Comparison of ENCODE assay signal across 8 cellular contexts in the genomic region with DNA sequence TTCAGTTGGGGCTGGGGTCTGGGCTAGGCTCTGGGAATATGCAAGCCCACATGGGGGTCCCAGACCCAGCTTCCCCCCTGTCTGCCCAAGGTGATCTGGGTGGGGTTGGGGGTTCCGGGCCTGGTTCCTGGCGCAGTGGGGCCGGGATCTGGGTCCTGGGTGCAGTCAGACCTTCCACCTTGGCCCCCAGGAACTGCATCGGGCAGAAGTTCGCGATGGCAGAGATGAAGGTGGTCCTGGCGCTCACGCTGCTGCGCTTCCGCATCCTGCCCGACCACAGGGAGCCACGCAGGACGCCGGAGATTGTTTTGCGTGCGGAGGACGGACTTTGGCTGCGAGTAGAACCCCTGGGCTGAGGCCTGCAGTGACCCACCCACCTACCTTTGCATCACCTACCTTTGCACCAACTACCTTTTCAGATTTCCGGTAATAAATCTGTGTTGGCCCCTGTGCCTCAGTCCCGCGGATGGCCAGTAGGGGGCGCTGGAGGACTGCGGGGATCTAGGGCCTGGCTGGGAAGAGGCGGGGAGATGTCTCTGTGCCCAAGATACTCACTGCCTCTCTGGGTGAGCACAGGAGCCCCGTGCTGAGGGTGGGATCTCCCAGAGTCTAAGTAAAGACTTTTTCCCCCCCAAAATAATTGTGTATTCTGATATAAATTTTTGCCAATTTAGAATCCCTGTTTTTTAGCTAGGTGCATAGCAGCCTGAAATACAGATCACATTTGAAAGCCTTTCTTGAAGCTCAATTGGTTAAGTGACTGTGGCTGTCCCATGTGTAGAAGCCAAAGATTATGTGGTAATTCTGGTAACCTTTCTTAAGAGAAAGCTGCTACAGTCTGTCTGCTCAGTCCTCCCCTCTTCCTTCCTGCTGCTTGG. TPM values are rescaled to one million over a fixed set of nuclear protein-coding genes. Genes with fewer than 3 reads are reported as not detected.
DNase-seq lines count a peak whose midpoint lies in the region; ATAC-seq and TF ChIP-seq lines count a peak whose summit lies in the region.

No MANE protein-coding gene starts in this region.

- TF ChIP-seq CTCF in BE2C (IDR thresholded peaks at IDR 0.05; ENCODE audit: low read depth, low read length) (peak; percentile 93), epithelial cell of esophagus (IDR thresholded peaks at IDR 0.05; ENCODE audit: insufficient read depth, low read depth, low read length, missing control alignments) (peak; percentile 87)

- H3K9me3 ChIP-seq in BE2C: no peaks in the 10 kb centered on the region
- H3K9me3 ChIP-seq in NT2/D1 (ENCODE audit: insufficient read depth, low read length): no peaks in the 10 kb centered on the region

- ATAC-seq in HG03565 (IDR thresholded peaks at IDR 0.05; ENCODE audit: unreplicated experiment): no peak

- peak overlapping the region; percentile 33 for H3K9ac ChIP-seq in NT2/D1 (ENCODE audit: insufficient read length, low read depth)

- H3K27me3 ChIP-seq in BE2C: no peaks in the 10 kb centered on the region
- H3K27me3 ChIP-seq in NT2/D1 (ENCODE audit: insufficient read depth, insufficient read length): peaks cover 35% of the 10 kb centered on the region

- no peak overlapping the region for H3K4me3 ChIP-seq in BE2C (ENCODE audit: low read depth, low read length)
- no peak overlapping the region for H3K4me3 ChIP-seq in NT2/D1 (ENCODE audit: insufficient read length, low read depth)
- H3K4me3 ChIP-seq in epithelial cell of esophagus (ENCODE audit: low read length): no peak overlapping the region

- DNase-seq in BE2C (peak; percentile 80), HCEC 1CT (peak; percentile 22), NT2/D1 (ENCODE audit: low read depth, low spot score) (peak; percentile 61), epithelial cell of esophagus (ENCODE audit: low read depth) (peak; percentile 75), mucosa of gallbladder (ENCODE audit: low spot score) (peak; percentile 82)
- DNase-seq in activated CD8-positive, alpha-beta memory T cell treated with anti-CD3 and anti-CD28 coated beads, Interleukin-2, amount 50 U/mL, for 1 hour (ENCODE audit: extremely low read depth): peak; percentile 51
- DNase-seq in stimulated activated CD8-positive, alpha-beta memory T cell treated with anti-CD3 and anti-CD28 coated beads, Interleukin-7, amount 100 ng/mL, for 1 hour (ENCODE audit: low read depth in 2 of 2): peak; percentile 84 to 88

- H3K4me1 ChIP-seq in BE2C: no peaks in the 10 kb centered on the region
- H3K4me1 ChIP-seq in NT2/D1 (ENCODE audit: insufficient read depth, insufficient read length): no peaks in the 10 kb centered on the region

- no peaks in the 10 kb centered on the region for H3K36me3 ChIP-seq in BE2C
- no peaks in the 10 kb centered on the region for H3K36me3 ChIP-seq in NT2/D1 (ENCODE audit: insufficient read depth, insufficient read length, low read length)

RNA-seq across cellular contexts. Expression of a gene that starts 11.5 kb away (rescaled TPM):
- polyA plus RNA-seq in BE2C (2012; ENCODE audit: insufficient read depth, insufficient read length, low read depth): not detected
- 92.8 TPM for total RNA-seq in mucosa of gallbladder

RNA-seq across cellular contexts. Expression of a gene that starts 14.2 kb away (rescaled TPM):
- 5.4 TPM for polyA plus RNA-seq in BE2C (2012; ENCODE audit: insufficient read depth, insufficient read length, low read depth)
- 2.0 TPM for total RNA-seq in mucosa of gallbladder

RNA-seq across cellular contexts. Expression of a gene that starts 43.6 kb away (rescaled TPM):
- polyA plus RNA-seq in BE2C (2012; ENCODE audit: insufficient read depth, insufficient read length, low read depth): 0.43 TPM
- total RNA-seq in mucosa of gallbladder: 82.9 TPM

Comparison
In these comparisons a context has a peak if more than half of its experiments do, and no peak if none do; other contexts are left out.
1. DNase-seq: peak in every context shown above with its lines; median percentile 86 in stimulated activated CD8-positive, alpha-beta memory T cell treated with anti-CD3 and anti-CD28 coated beads, Interleukin-7, amount 100 ng/mL, for 1 hour; 82 in mucosa of gallbladder; 80 in BE2C; 75 in epithelial cell of esophagus; 61 in NT2/D1; 51 in activated CD8-positive, alpha-beta memory T cell treated with anti-CD3 and anti-CD28 coated beads, Interleukin-2, amount 50 U/mL, for 1 hour; 22 in HCEC 1CT.